Comparison of ENCODE assay signal across 8 cellular contexts in genomic region chr1:100866041-100866900, GRCh38. TPM values are rescaled to one million over a fixed set of nuclear protein-coding genes. Genes with fewer than 3 reads are reported as not detected.
A peak's percentile ranks its signal among the peaks of the same experiment; 100 is the strongest.
DNase-seq lines count a peak whose midpoint lies in the region; ATAC-seq, FAIRE-seq and TF ChIP-seq lines count a peak whose summit lies in the region.

No MANE protein-coding gene starts in this region.

- no peak for FAIRE-seq in bronchial epithelial cell (lab: Jason Lieb, UNC)

- TF ChIP-seq CTCF in bronchial epithelial cell (IDR thresholded peaks at IDR 0.05; ENCODE audit: insufficient read depth, low read length, severe bottlenecking), result peak; percentile 45

- no peak overlapping the region for H3K4me3 ChIP-seq in bronchial epithelial cell (ENCODE audit: low read depth, low read length)

- H3K27me3 ChIP-seq in bronchial epithelial cell (ENCODE audit: control insufficient read depth, insufficient read depth, low read length), result no peaks in the 10 kb centered on the region

- ATAC-seq in GM21528 (IDR thresholded peaks at IDR 0.05; ENCODE audit: low FRiP score, unreplicated experiment), result peak; percentile 53
- ATAC-seq in GM19328 (IDR thresholded peaks at IDR 0.05; ENCODE audit: unreplicated experiment), result no peak

- DNase-seq in D341Med (ENCODE audit: low spot score) (peak; percentile 20), NCI-H1694 treated with DMSO at 0.1 percent for 48 hours (lab: John Stamatoyannopoulos, UW) (peak; percentile 74), bronchial epithelial cell (ENCODE audit: low read depth) (peak; percentile 42), lung microvascular endothelial cell (ENCODE audit: low read depth in 2 of 2) (peak; percentile 71 to 78), NCI-H1930 (lab: John Stamatoyannopoulos, UW) (no peak), NCI-H2227 (lab: John Stamatoyannopoulos, UW; ENCODE audit: unreplicated experiment) (no peak)

- no peaks in the 10 kb centered on the region for H3K36me3 ChIP-seq in bronchial epithelial cell (ENCODE audit: control insufficient read depth, insufficient read depth, low read length)

RNA-seq across cellular contexts. Expression of gene EXTL2, which starts 28.4 kb away (rescaled TPM):
- total RNA-seq in bronchial epithelial cell, result 1.3 and 2.6 TPM in 2 replicates
- 10.9 and 11.8 TPM in 2 replicates for total RNA-seq in lung microvascular endothelial cell

RNA-seq across cellular contexts. Expression of gene SLC30A7, which starts 29.6 kb away (rescaled TPM):
- 20.0 and 31.3 TPM in 2 replicates for total RNA-seq in bronchial epithelial cell
- total RNA-seq in lung microvascular endothelial cell, result 22.0 and 27.4 TPM in 2 replicates

Comparison
In these comparisons a context has a peak if more than half of its experiments do, and no peak if none do; other contexts are left out.
1. DNase-seq: peak in D341Med (single experiment), NCI-H1694 treated with DMSO at 0.1 percent for 48 hours (single experiment), bronchial epithelial cell (single experiment) and lung microvascular endothelial cell (2 of 2); none in NCI-H1930 (0 of 2) and NCI-H2227 (single experiment).